In genomic region chr12:7403466-7403865, GRCh38 we compare ENCODE assay signal across 18 cellular contexts. TPM values are rescaled to one million over a fixed set of nuclear protein-coding genes. Genes with fewer than 3 reads are reported as not detected.
"Had no signal": no experiment of that assay in that cellular context is flagged by ENCODE, and none has a peak within 500 bp of the region (broad histone marks: within the 10 kb centered on the region; RNA-seq: fewer than 3 reads in every experiment).

No MANE protein-coding gene starts in this region.

- H3K4me1 Mint-ChIP-seq: activated B cell treated with CpG ODN at 0.5 μM for 24 hours; brain; central memory CD8-positive, alpha-beta T cell; mesothelial cell of epicardium; stimulated activated effector memory CD8-positive, alpha-beta T cell treated with anti-CD3 and anti-CD28 coated beads, Interleukin-12 subunit alpha, Interleukin-12 subunit beta, amount 100 ng/mL, for 72 hours had no signal

- H3K27ac ChIP-seq: gastrocnemius medialis, heart right ventricle, ovary had no signal

- H3K9me3 Mint-ChIP-seq: activated B cell treated with CpG ODN at 0.5 μM for 24 hours; activated CD8-positive, alpha-beta T cell treated with anti-CD3 and anti-CD28 coated beads for 36 hours; activated naive CD4-positive, alpha-beta T cell treated with anti-CD3 and anti-CD28 coated beads, Interleukin-2, amount 50 U/mL, for 72 hours; activated T-cell treated with anti-CD3 and anti-CD28 coated beads, Interleukin-2, amount 50 U/mL, for 4 hours; brain; central memory CD8-positive, alpha-beta T cell; mesothelial cell of epicardium; stimulated activated effector memory CD8-positive, alpha-beta T cell treated with anti-CD3 and anti-CD28 coated beads, Interleukin-12 subunit alpha, Interleukin-12 subunit beta, amount 100 ng/mL, for 72 hours; T-helper 1 cell treated with Interleukin-12 subunit alpha and Interleukin-12 subunit beta and Interleukin-4 antibody, amounts not matched to agents 30 μg/mL and 1 μg/mL, for 36 hours had no signal

- H3K4me1 ChIP-seq: gastrocnemius medialis, heart right ventricle had no signal

- H3K27ac Mint-ChIP-seq: activated B cell treated with CpG ODN at 0.5 μM for 24 hours; activated CD8-positive, alpha-beta T cell treated with anti-CD3 and anti-CD28 coated beads for 36 hours; activated naive CD4-positive, alpha-beta T cell treated with anti-CD3 and anti-CD28 coated beads, Interleukin-2, amount 50 U/mL, for 72 hours; brain; mesothelial cell of epicardium; stimulated activated effector memory CD8-positive, alpha-beta T cell treated with anti-CD3 and anti-CD28 coated beads, Interleukin-12 subunit alpha, Interleukin-12 subunit beta, amount 100 ng/mL, for 72 hours; T-helper 1 cell treated with Interleukin-12 subunit alpha and Interleukin-12 subunit beta and Interleukin-4 antibody, amounts not matched to agents 30 μg/mL and 1 μg/mL, for 36 hours had no signal

- H3K4me3 ChIP-seq: gastrocnemius medialis, heart right ventricle, lung, ovary had no signal

- DNase-seq: activated B cell treated with CpG ODN at 0.5 μM for 24 hours; activated CD4-positive, alpha-beta T cell treated with anti-CD3 and anti-CD28 coated beads for 48 hours; activated CD8-positive, alpha-beta T cell treated with anti-CD3 and anti-CD28 coated beads for 36 hours; activated effector memory CD4-positive, alpha-beta T cell treated with anti-CD3 and anti-CD28 coated beads, Interleukin-2, amount 50 U/mL, for 16 hours; activated T-cell treated with anti-CD3 and anti-CD28 coated beads, Interleukin-2, amount 50 U/mL, for 4 hours; cortex of kidney; effector CD8-positive, alpha-beta T cell; gastrocnemius medialis; heart right ventricle; islet precursor cell; ovary had no signal

- ATAC-seq: activated CD8-positive, alpha-beta T cell treated with anti-CD3 and anti-CD28 coated beads for 36 hours; activated naive CD4-positive, alpha-beta T cell treated with anti-CD3 and anti-CD28 coated beads, Interleukin-2, amount 50 U/mL, for 72 hours; activated T-cell treated with anti-CD3 and anti-CD28 coated beads, Interleukin-2, amount 50 U/mL, for 4 hours; gastrocnemius medialis; heart right ventricle; stimulated activated effector memory CD8-positive, alpha-beta T cell treated with anti-CD3 and anti-CD28 coated beads, Interleukin-12 subunit alpha, Interleukin-12 subunit beta, amount 100 ng/mL, for 72 hours had no signal

- H3K36me3 Mint-ChIP-seq: activated naive CD4-positive, alpha-beta T cell treated with anti-CD3 and anti-CD28 coated beads, Interleukin-2, amount 50 U/mL, for 72 hours; brain; mesothelial cell of epicardium; stimulated activated effector memory CD8-positive, alpha-beta T cell treated with anti-CD3 and anti-CD28 coated beads, Interleukin-12 subunit alpha, Interleukin-12 subunit beta, amount 100 ng/mL, for 72 hours had no signal

- H3K27me3 ChIP-seq: gastrocnemius medialis, ovary had no signal

- H3K4me3 Mint-ChIP-seq: activated B cell treated with CpG ODN at 0.5 μM for 24 hours; activated CD8-positive, alpha-beta T cell treated with anti-CD3 and anti-CD28 coated beads for 36 hours; activated T-cell treated with anti-CD3 and anti-CD28 coated beads, Interleukin-2, amount 50 U/mL, for 4 hours; brain; central memory CD8-positive, alpha-beta T cell; mesothelial cell of epicardium; stimulated activated effector memory CD8-positive, alpha-beta T cell treated with anti-CD3 and anti-CD28 coated beads, Interleukin-12 subunit alpha, Interleukin-12 subunit beta, amount 100 ng/mL, for 72 hours; T-helper 1 cell treated with Interleukin-12 subunit alpha and Interleukin-12 subunit beta and Interleukin-4 antibody, amounts not matched to agents 30 μg/mL and 1 μg/mL, for 36 hours had no signal

- H3K36me3 ChIP-seq: gastrocnemius medialis, heart right ventricle, ovary had no signal

RNA-seq across cellular contexts. Expression of gene CD163L1, which starts 40.5 kb away (rescaled TPM):
- total RNA-seq: activated CD8-positive, alpha-beta T cell treated with anti-CD3 and anti-CD28 coated beads for 36 hours; activated naive CD4-positive, alpha-beta T cell treated with anti-CD3 and anti-CD28 coated beads, Interleukin-2, amount 50 U/mL, for 72 hours had no signal
